ENCODE assay signal across 21 cellular contexts in the genomic region with DNA sequence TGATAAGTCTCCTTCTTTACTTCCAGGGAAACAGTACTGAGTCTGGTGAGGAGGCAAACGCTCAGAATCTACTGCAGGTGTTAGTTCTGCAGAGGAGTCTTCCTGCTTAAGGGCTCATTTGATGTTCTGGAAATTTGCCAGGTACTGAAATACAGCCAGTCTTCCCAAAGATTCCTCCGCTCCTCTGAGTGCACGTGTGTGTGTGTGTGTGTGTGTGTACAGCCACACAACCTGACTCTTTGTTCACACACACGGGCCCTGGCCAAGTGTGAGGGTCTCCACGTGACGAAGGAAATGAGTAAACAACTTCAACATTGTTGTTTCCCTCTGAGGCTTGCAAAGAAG.
DNase-seq lines count a peak whose midpoint lies in the region; ATAC-seq, FAIRE-seq and TF ChIP-seq lines count a peak whose summit lies in the region.
"Had no signal": no experiment of that assay in that cellular context is flagged by ENCODE, and none has a peak within 500 bp of the region (broad histone marks: within the 10 kb centered on the region; RNA-seq: fewer than 3 reads in every experiment).

No MANE protein-coding gene starts in this region.

- TF ChIP-seq EP300 in Ishikawa (IDR thresholded peaks at IDR 0.05; ENCODE audit: borderline replicate concordance), result no peak

- H3K9me3 Mint-ChIP-seq in astrocyte (ENCODE audit: unreplicated experiment), result peaks cover 4% of the 10 kb centered on the region
- no peaks in the 10 kb centered on the region for H3K9me3 Mint-ChIP-seq in natural killer cell treated with Interleukin-12 subunit alpha and Interleukin-12 subunit beta and Interleukin-15 and Interleukin-18, amount 100 ng/mL, for 72 hours

- H3K9me1 ChIP-seq in keratinocyte (ENCODE audit: control insufficient read depth, extremely low read depth, insufficient read depth, low read length), result no peaks in the 10 kb centered on the region

- H3K79me2 ChIP-seq in astrocyte (ENCODE audit: insufficient read depth, low read length) (no peaks in the 10 kb centered on the region), keratinocyte (ENCODE audit: control insufficient read depth, insufficient read depth, low read length) (no peaks in the 10 kb centered on the region)

- ATAC-seq in natural killer cell treated with Interleukin-12 subunit alpha and Interleukin-12 subunit beta and Interleukin-15 and Interleukin-18, amount 100 ng/mL, for 72 hours, result no peak
- ATAC-seq: Right ventricle myocardium inferior; stimulated activated naive CD8-positive, alpha-beta T cell treated with anti-CD3 and anti-CD28 coated beads, Interleukin-15, Interleukin-2, amounts not matched to agents 100 U/mL and 50 U/mL, for 24 hours had no signal

- H2AFZ ChIP-seq in astrocyte (ENCODE audit: low read depth, low read length), result no peak overlapping the region
- H2AFZ ChIP-seq in keratinocyte (ENCODE audit: control insufficient read depth, low read length), result no peak overlapping the region

- no peak overlapping the region for H3K4me2 ChIP-seq in astrocyte (ENCODE audit: low read length)
- no peak overlapping the region for H3K4me2 ChIP-seq in keratinocyte (ENCODE audit: control insufficient read depth, extremely low read depth, insufficient read depth, low read depth, low read length)

- DNase-seq in DMS79 (lab: John Stamatoyannopoulos, UW), result peak; percentile 64
- DNase-seq in astrocyte (ENCODE audit: low read depth), result peak; percentile 12
- DNase-seq in keratinocyte (ENCODE audit: low read depth, low spot score), result no peak
- no peak for DNase-seq in T-helper 9 cell
- DNase-seq in dedifferentiated amniotic fluid mesenchymal stem cell (ENCODE audit: extremely low spot score), result no peak
- no peak for DNase-seq in natural killer cell treated with Interleukin-12 subunit alpha and Interleukin-12 subunit beta and Interleukin-15 and Interleukin-18, amount 100 ng/mL, for 72 hours (ENCODE audit: low spot score)
- no peak for DNase-seq in NCI-H2029 treated with DMSO at 0.1 percent for 48 hours (lab: John Stamatoyannopoulos, UW)
- DNase-seq: activated CD4-positive, alpha-beta T cell treated with anti-CD3 and anti-CD28 coated beads, Interleukin-2, amount 50 U/mL, for 48 hours; activated naive CD4-positive, alpha-beta T cell; activated T-cell treated with anti-CD3 and anti-CD28 coated beads for 4 hours; EL; NCI-H1436 treated with DMSO at 0.1 percent for 48 hours; NCI-H524 treated with DMSO at 0.1 percent for 48 hours; stimulated activated CD4-positive, alpha-beta T cell treated with anti-CD3 and anti-CD28 coated beads, Interleukin-1b, Interleukin-23, amount 100 ng/mL, for 48 hours; stimulated activated naive CD8-positive, alpha-beta T cell treated with anti-CD3 and anti-CD28 coated beads, Interleukin-15, Interleukin-2, amounts not matched to agents 100 U/mL and 50 U/mL, for 24 hours; trophoblast cell had no signal

- TF ChIP-seq CTCF in astrocyte (IDR thresholded peaks at IDR 0.05; ENCODE audit: insufficient read depth, low read depth, low read length) (no peak), keratinocyte (optimal IDR thresholded peaks at IDR 0.05 in 1 of 3, IDR thresholded peaks at IDR 0.05 in 1 of 3, conservative IDR thresholded peaks at IDR 0.05 in 1 of 3; ENCODE audit: extremely low read depth in 1 of 3, insufficient read depth in 2 of 3, low read length in 3 of 3) (no peak)

- H4K20me1 ChIP-seq in astrocyte (ENCODE audit: insufficient read depth, low read length) (no peaks in the 10 kb centered on the region), keratinocyte (ENCODE audit: control insufficient read depth, extremely low read depth, insufficient read depth, low read length) (no peaks in the 10 kb centered on the region)

- H3K4me3 Mint-ChIP-seq in astrocyte (ENCODE audit: unreplicated experiment), result no peak overlapping the region
- H3K4me3 Mint-ChIP-seq in natural killer cell treated with Interleukin-12 subunit alpha and Interleukin-12 subunit beta and Interleukin-15 and Interleukin-18, amount 100 ng/mL, for 72 hours, result no peak overlapping the region

- H3K27me3 Mint-ChIP-seq in astrocyte (ENCODE audit: low read depth, unreplicated experiment), result peaks cover 4% of the 10 kb centered on the region
- H3K27me3 Mint-ChIP-seq in natural killer cell treated with Interleukin-12 subunit alpha and Interleukin-12 subunit beta and Interleukin-15 and Interleukin-18, amount 100 ng/mL, for 72 hours, result peaks cover 14 to 26% of the 10 kb centered on the region in 2 donors

- H3K9ac ChIP-seq in astrocyte (ENCODE audit: low read length) (no peak overlapping the region), keratinocyte (ENCODE audit: control insufficient read depth, extremely low read depth, insufficient read depth, low read length) (no peak overlapping the region)

- H3K27me3 ChIP-seq in astrocyte (ENCODE audit: insufficient read depth, low read length) (no peaks in the 10 kb centered on the region), keratinocyte (ENCODE audit: control insufficient read depth, extremely low read depth, insufficient read depth, low read length) (peaks cover 3% of the 10 kb centered on the region)

- peaks cover 7% of the 10 kb centered on the region for H3K36me3 Mint-ChIP-seq in astrocyte (ENCODE audit: low read depth, unreplicated experiment)
- no peaks in the 10 kb centered on the region for H3K36me3 Mint-ChIP-seq in natural killer cell treated with Interleukin-12 subunit alpha and Interleukin-12 subunit beta and Interleukin-15 and Interleukin-18, amount 100 ng/mL, for 72 hours

- H3K27ac ChIP-seq in astrocyte (ENCODE audit: low read depth, low read length) (no peak overlapping the region), keratinocyte (ENCODE audit: control insufficient read depth, insufficient read depth, low read length) (no peak overlapping the region)

- TF ChIP-seq RAD21 in Ishikawa (IDR thresholded peaks at IDR 0.05; ENCODE audit: low read depth), result no peak

- H3K4me3 ChIP-seq in astrocyte (ENCODE audit: insufficient read depth, low read depth, low read length) (no peak overlapping the region), keratinocyte (ENCODE audit: control insufficient read depth in 2 of 3, extremely low read depth in 1 of 3, insufficient read depth in 2 of 3, low read depth in 1 of 3, low read length in 3 of 3) (no peak overlapping the region)

- peaks cover 2% of the 10 kb centered on the region for H3K9me3 ChIP-seq in astrocyte (ENCODE audit: insufficient read depth, low read depth, low read length)
- H3K9me3 ChIP-seq in keratinocyte (ENCODE audit: control insufficient read depth, low read depth, low read length), result no peaks in the 10 kb centered on the region

- dilution Hi-C loops in keratinocyte (cut with MboI; ENCODE audit: extremely low pct_ligation_motif_present, low sequenced_read_pairs), result no loop called here

- no peak overlapping the region for H3K27ac Mint-ChIP-seq in astrocyte (ENCODE audit: unreplicated experiment)
- no peak overlapping the region for H3K27ac Mint-ChIP-seq in natural killer cell treated with Interleukin-12 subunit alpha and Interleukin-12 subunit beta and Interleukin-15 and Interleukin-18, amount 100 ng/mL, for 72 hours

- H3K4me1 Mint-ChIP-seq in astrocyte (ENCODE audit: low read depth, unreplicated experiment), result peaks cover 8% of the 10 kb centered on the region
- H3K4me1 Mint-ChIP-seq in natural killer cell treated with Interleukin-12 subunit alpha and Interleukin-12 subunit beta and Interleukin-15 and Interleukin-18, amount 100 ng/mL, for 72 hours (ENCODE audit: low read depth in 2 of 2), result peaks cover 8 to 10% of the 10 kb centered on the region in 2 donors

- no peaks in the 10 kb centered on the region for H3K36me3 ChIP-seq in astrocyte (ENCODE audit: insufficient read depth, low read length)
- H3K36me3 ChIP-seq in keratinocyte (ENCODE audit: control insufficient read depth in 2 of 2, extremely low read depth in 1 of 2, insufficient read depth in 2 of 2, low read length in 2 of 2), result peaks cover 0 to 2% of the 10 kb centered on the region in 2 experiments

- FAIRE-seq in astrocyte (lab: Jason Lieb, UNC), result no peak
- peak; percentile 13 for FAIRE-seq in keratinocyte (lab: Jason Lieb, UNC)
- FAIRE-seq: colon, endometrium, kidney had no signal

- H3K4me1 ChIP-seq in astrocyte (ENCODE audit: insufficient read depth, low read length) (peaks cover 13% of the 10 kb centered on the region), keratinocyte (ENCODE audit: control insufficient read depth, extremely low read depth, insufficient read depth, low read length) (no peaks in the 10 kb centered on the region)

TF ChIP-seq in Ishikawa, 13 proteins besides CTCF, POLR2A, EP300 and RAD21:
- TF ChIP-seq NFIC (IDR thresholded peaks at IDR 0.05) (0 out of 2 replicates have a peak, but pooled peaks have one; percentile 22), FOXM1 (IDR thresholded peaks at IDR 0.05; ENCODE audit: borderline replicate concordance, low read depth) (no peak)

Comparison
In these comparisons a context has a peak if more than half of its experiments do, and no peak if none do; other contexts are left out.
1. DNase-seq: peak in DMS79 (single experiment) and astrocyte (single experiment); none in keratinocyte (single experiment), T-helper 9 cell (single experiment), dedifferentiated amniotic fluid mesenchymal stem cell (single experiment), natural killer cell treated with Interleukin-12 subunit alpha and Interleukin-12 subunit beta and Interleukin-15 and Interleukin-18, amount 100 ng/mL, for 72 hours (single experiment) and NCI-H2029 treated with DMSO at 0.1 percent for 48 hours (single experiment).